18 cellular contexts compared by ENCODE assay signal in genomic region chr1:151830055-151830454, GRCh38. TPM values are rescaled to one million over a fixed set of nuclear protein-coding genes. Genes with fewer than 3 reads are reported as not detected.
A peak's percentile ranks its signal among the peaks of the same experiment; 100 is the strongest.
DNase-seq lines count a peak whose midpoint lies in the region; ATAC-seq, FAIRE-seq and TF ChIP-seq lines count a peak whose summit lies in the region.
"Had no signal": no experiment of that assay in that cellular context is flagged by ENCODE, and none has a peak within 500 bp of the region (broad histone marks: within the 10 kb centered on the region; RNA-seq: fewer than 3 reads in every experiment).

No MANE protein-coding gene starts in this region.

- peak overlapping the region; percentile 68; the same call in 1 of the 2 replicates for H2BK12ac ChIP-seq in H1 (ENCODE audit: low read depth, low read length)

- peak overlapping the region; percentile 70 for H3K4ac ChIP-seq in H1 (replicated peaks; ENCODE audit: insufficient read length, low read depth, low read length)

- no peak overlapping the region for H3K27ac ChIP-seq in H1 (ENCODE audit: low read depth, low read length)
- H3K27ac ChIP-seq: SJSA1, testis had no signal

- CTCF ChIA-PET in activated CD8-positive, alpha-beta memory T cell treated with anti-CD3 and anti-CD28 coated beads, Interleukin-2, amount 10 ng/mL, durations not matched to agents 7 days and 5 days (lab: Charles Lee): interaction anchor here (0.7 to 1.1 kb wide), 10 partner anchors 8 to 293 kb away, joined by 3 to 6 read pairs (median 4); partner anchors contain the start of gene C2CD4D
- CTCF ChIA-PET in H1 (lab: Charles Lee; ENCODE audit: partially characterized antibody): interaction anchor here (0.6 to 1.4 kb wide), 8 partner anchors 12 to 137 kb away, joined by 3 to 7 read pairs (median 4); no protein-coding TSS in a partner anchor

- H3K4me2 ChIP-seq in H1 (ENCODE audit: insufficient read depth in 1 of 2, low read depth in 2 of 2, low read length in 2 of 2): peak overlapping the region in 1 of 2 experiments; percentile 1; a peak in 1 of 4 replicates

- H3K4me3 Mint-ChIP-seq in activated CD8-positive, alpha-beta memory T cell treated with anti-CD3 and anti-CD28 coated beads, Interleukin-2, amount 10 ng/mL, durations not matched to agents 7 days and 5 days: no peak overlapping the region

- H3K27me3 Mint-ChIP-seq in activated CD8-positive, alpha-beta memory T cell treated with anti-CD3 and anti-CD28 coated beads, Interleukin-2, amount 10 ng/mL, durations not matched to agents 7 days and 5 days: no peaks in the 10 kb centered on the region

- H3K4me1 ChIP-seq in H1 (replicated peaks in 1 of 4; ENCODE audit: control insufficient read depth in 3 of 4, insufficient read depth in 4 of 4, low read length in 3 of 4): peaks cover 14 to 40% (median 29%) of the 10 kb centered on the region in 4 experiments
- H3K4me1 ChIP-seq: SJSA1 had no signal

- TF ChIP-seq RAD21 in H1 (IDR thresholded peaks at IDR 0.05 in 1 of 2, conservative IDR thresholded peaks at IDR 0.05 in 1 of 2; ENCODE audit: low read depth in 2 of 2, low read length in 2 of 2): no peak

- no peak for ATAC-seq in activated CD8-positive, alpha-beta memory T cell treated with anti-CD3 and anti-CD28 coated beads, Interleukin-2, amount 10 ng/mL, durations not matched to agents 7 days and 5 days

- no peak overlapping the region for H2AFZ ChIP-seq in H1 (ENCODE audit: low read length)

- no peak for DNase-seq in activated CD8-positive, alpha-beta memory T cell treated with anti-CD3 and anti-CD28 coated beads, Interleukin-2, amount 10 ng/mL, durations not matched to agents 7 days and 5 days
- no peak for DNase-seq in activated CD8-positive, alpha-beta memory T cell treated with anti-CD3 and anti-CD28 coated beads for 24 hours
- DNase-seq in LNCaP clone FGC (ENCODE audit: low read depth): no peak
- no peak for DNase-seq in H1 (ENCODE audit: low read depth in 1 of 2, low spot score in 2 of 2)
- peak; percentile 14 for DNase-seq in retina
- DNase-seq in urothelium cell line (ENCODE audit: low spot score): no peak
- DNase-seq in T1000 (lab: John Stamatoyannopoulos, UW): no peak
- DNase-seq in hippocampal formation (lab: John Stamatoyannopoulos, UW): no peak
- DNase-seq: Caco-2, NCI-H2029 treated with DMSO at 0.1 percent for 48 hours, NCI-H526 treated with DMSO at 0.1 percent for 48 hours had no signal

- H4K8ac ChIP-seq in H1 (ENCODE audit: extremely low read depth, insufficient read depth, low read length): no peak overlapping the region

- H3K9me3 Mint-ChIP-seq in activated CD8-positive, alpha-beta memory T cell treated with anti-CD3 and anti-CD28 coated beads, Interleukin-2, amount 10 ng/mL, durations not matched to agents 7 days and 5 days (ENCODE audit: low read depth): no peaks in the 10 kb centered on the region

- H2AK5ac ChIP-seq in H1 (ENCODE audit: low read depth, low read length): peak overlapping the region; percentile 53; the same call in 1 of the 2 replicates

- H4K5ac ChIP-seq in H1 (ENCODE audit: insufficient read length, low read depth, low read length): no peak overlapping the region

- peak overlapping the region; percentile 83 for H3K27ac Mint-ChIP-seq in activated CD8-positive, alpha-beta memory T cell treated with anti-CD3 and anti-CD28 coated beads, Interleukin-2, amount 10 ng/mL, durations not matched to agents 7 days and 5 days
- H3K27ac Mint-ChIP-seq: progenitor cell of endocrine pancreas had no signal

- FAIRE-seq in H1 (lab: Jason Lieb, UNC): no peak
- FAIRE-seq in urothelium cell line (lab: Jason Lieb, UNC): no peak

- no peaks in the 10 kb centered on the region for H3K36me3 ChIP-seq in H1 (ENCODE audit: control insufficient read depth in 2 of 4, insufficient read depth in 4 of 4, low read length in 3 of 4)
- H3K36me3 ChIP-seq: SJSA1 had no signal

- H3K27me3 ChIP-seq in H1 (replicated peaks in 1 of 4; ENCODE audit: control insufficient read depth in 3 of 4, extremely low read depth in 1 of 4, insufficient read depth in 3 of 4, low read length in 3 of 4): no peaks in the 10 kb centered on the region; a peak in 1 of 7 replicates
- H3K27me3 ChIP-seq: dorsolateral prefrontal cortex, SJSA1, testis had no signal

- H3K79me2 ChIP-seq in H1 (ENCODE audit: control insufficient read depth in 1 of 2, insufficient read depth in 2 of 2, low read length in 2 of 2): no peaks in the 10 kb centered on the region

- H2BK5ac ChIP-seq in H1 (ENCODE audit: low read depth, low read length): peak overlapping the region; percentile 80; the same call in 1 of the 2 replicates

- peak overlapping the region; percentile 14; the same call in 1 of the 2 replicates for H2BK15ac ChIP-seq in H1 (ENCODE audit: low read length)

- 82% methylated on average over 6 of the region's 6 CpGs; no CpG with 5 or more reads in 1 of the 2 experiments for WGBS in H1 (ENCODE audit: extremely low coverage in 1 of 2, insufficient coverage in 1 of 2, insufficient read length in 1 of 2, insufficient replicate concordance in 2 of 2, low coverage in 1 of 2, low lambda C conversion rate in 2 of 2, missing lambda C conversion rate in 1 of 2), 2 experiments

- H3K4me1 Mint-ChIP-seq in activated CD8-positive, alpha-beta memory T cell treated with anti-CD3 and anti-CD28 coated beads, Interleukin-2, amount 10 ng/mL, durations not matched to agents 7 days and 5 days: peaks cover 73% of the 10 kb centered on the region

- peak overlapping the region; percentile 64 for H3K18ac ChIP-seq in H1 (ENCODE audit: extremely low read depth, low read length)

- H3K4me3 ChIP-seq in LNCaP clone FGC (ENCODE audit: low read depth, low read length) (peak overlapping the region; percentile 75), H1 (ENCODE audit: extremely low read depth in 1 of 4, insufficient read depth in 2 of 4, low read depth in 3 of 4, low read length in 4 of 4) (no peak overlapping the region)
- H3K4me3 ChIP-seq: dorsolateral prefrontal cortex, SJSA1 had no signal

- H3K9me3 ChIP-seq in H1 (ENCODE audit: insufficient read depth in 2 of 2, low read depth in 1 of 2, low read length in 1 of 2): no peaks in the 10 kb centered on the region
- H3K9me3 ChIP-seq: Caco-2, SJSA1, testis had no signal

- H2BK120ac ChIP-seq in H1 (replicated peaks; ENCODE audit: low read depth, low read length): no peak overlapping the region

- no peak overlapping the region for H3K9ac ChIP-seq in H1 (replicated peaks in 1 of 4; ENCODE audit: extremely low read depth in 1 of 4, low read depth in 3 of 4, low read length in 3 of 4)

- peaks cover 5% of the 10 kb centered on the region; the same call in 1 of the 2 replicates for H3K23me2 ChIP-seq in H1 (ENCODE audit: low read depth, low read length)

- no peak for TF ChIP-seq EP300 in H1 (IDR thresholded peaks at IDR 0.05; ENCODE audit: borderline replicate concordance in 1 of 2, low read depth in 2 of 2, low read length in 2 of 2)

- no peak for TF ChIP-seq POLR2A in H1 (IDR thresholded peaks at IDR 0.05; ENCODE audit: control extremely low read depth in 1 of 2, low read depth in 2 of 2, low read length in 2 of 2)

- H4K91ac ChIP-seq in H1 (replicated peaks; ENCODE audit: insufficient read length, low read length): no peak overlapping the region

- no peak overlapping the region for H3K23ac ChIP-seq in H1 (ENCODE audit: insufficient read length)

- H3K79me1 ChIP-seq in H1 (ENCODE audit: low read depth, low read length): no peaks in the 10 kb centered on the region

- TF ChIP-seq CTCF in LNCaP clone FGC (IDR thresholded peaks at IDR 0.05; ENCODE audit: control insufficient read depth, extremely low read depth, insufficient read depth) (no peak), H1 (IDR thresholded peaks at IDR 0.05; ENCODE audit: control extremely low read depth in 1 of 3, insufficient read depth in 1 of 3, low read depth in 1 of 3, low read length in 3 of 3) (no peak)

- H3K14ac ChIP-seq in H1 (ENCODE audit: insufficient read length): no peak overlapping the region

- H3K56ac ChIP-seq in H1 (replicated peaks; ENCODE audit: insufficient read length, low read depth, low read length): no peak overlapping the region

- H2BK20ac ChIP-seq in H1 (ENCODE audit: low read length): no peak overlapping the region

- POLR2A ChIA-PET in H1 (lab: Charles Lee; ENCODE audit: partially characterized antibody): interaction anchor here (0.7 to 1.3 kb wide), 3 partner anchors 10 to 23 kb away, joined by 3 to 9 read pairs (median 4); partner anchors contain the start of gene C2CD4D

- no peaks in the 10 kb centered on the region for H4K20me1 ChIP-seq in H1 (replicated peaks in 1 of 2; ENCODE audit: control insufficient read depth in 1 of 2, insufficient read depth in 2 of 2, low read length in 2 of 2)

- no peaks in the 10 kb centered on the region for H3K36me3 Mint-ChIP-seq in activated CD8-positive, alpha-beta memory T cell treated with anti-CD3 and anti-CD28 coated beads, Interleukin-2, amount 10 ng/mL, durations not matched to agents 7 days and 5 days

RNA-seq across cellular contexts. Expression of gene RORC, which starts 1.5 kb away (rescaled TPM):
- 1 to 10 TPM in 1 of 2 experiments, under 1 TPM in 1; 0.30 to 1.3 TPM for total RNA-seq in activated CD8-positive, alpha-beta memory T cell treated with anti-CD3 and anti-CD28 coated beads, Interleukin-2, amount 10 ng/mL, durations not matched to agents 7 days and 5 days
- total RNA-seq in H1 (2021; fragmentation: NEBNext Ultra II Directional; extraction: Animal tissue kit (Norgen Biotek cat#: 25700)): 0.52 and 0.54 TPM in 2 replicates
- 0.44 and 0.52 TPM in 2 replicates for polyA plus RNA-seq in H1 (2011; rRNA removed)
- polyA plus RNA-seq in H1 (2011; cell fraction: cytosol; rRNA removed): 0.47 TPM
- 0.66 TPM for polyA plus RNA-seq in H1 (2011; cell fraction: nucleus; rRNA removed)
- polyA plus RNA-seq in H1 (2012, experiment 1 of 2): 0.28 to 0.44 TPM (median 0.37 TPM) in 4 replicates
- polyA plus RNA-seq in H1 (2012, experiment 2 of 2): 0.39 TPM
- 0.30 TPM for polyA plus RNA-seq in H1 (2013, experiment 1 of 2)
- polyA plus RNA-seq in H1 (2013, experiment 2 of 2): 0.28 TPM
- polyA minus RNA-seq in H1 (2011; rRNA and poly(A)+ RNA removed): 0.76 and 0.90 TPM in 2 replicates
- 0.44 TPM for polyA minus RNA-seq in H1 (2011; cell fraction: cytosol; rRNA and poly(A)+ RNA removed)
- 1.2 TPM for polyA minus RNA-seq in H1 (2011; cell fraction: nucleus; rRNA and poly(A)+ RNA removed)
- total RNA-seq: A673, Caco-2, M059J, progenitor cell of endocrine pancreas, SJSA1 had no signal

RNA-seq across cellular contexts. Expression of gene C2CD4D, which starts 9.6 kb away (rescaled TPM):
- under 1 TPM; 0.33 to 0.96 TPM for total RNA-seq in activated CD8-positive, alpha-beta memory T cell treated with anti-CD3 and anti-CD28 coated beads, Interleukin-2, amount 10 ng/mL, durations not matched to agents 7 days and 5 days
- 0.54 and 0.71 TPM in 2 replicates for total RNA-seq in H1 (2021; fragmentation: NEBNext Ultra II Directional; extraction: Animal tissue kit (Norgen Biotek cat#: 25700))
- polyA plus RNA-seq in H1 (2011; rRNA removed): 0.41 and 0.60 TPM in 2 replicates
- 0.58 TPM for polyA plus RNA-seq in H1 (2011; cell fraction: cytosol; rRNA removed)
- 1.00 TPM for polyA plus RNA-seq in H1 (2011; cell fraction: nucleus; rRNA removed)
- polyA plus RNA-seq in H1 (2012, experiment 1 of 2): 0.80 to 1.0 TPM (median 0.90 TPM) in 4 replicates
- 0.14 TPM for polyA plus RNA-seq in H1 (2012, experiment 2 of 2)
- 0.30 TPM for polyA plus RNA-seq in H1 (2013, experiment 1 of 2)
- polyA plus RNA-seq in H1 (2013, experiment 2 of 2): 0.48 TPM
- polyA minus RNA-seq in H1 (2011; rRNA and poly(A)+ RNA removed): not detected in 2 replicates
- polyA minus RNA-seq in H1 (2011; cell fraction: cytosol; rRNA and poly(A)+ RNA removed): 0.66 TPM
- 1.6 TPM for polyA minus RNA-seq in H1 (2011; cell fraction: nucleus; rRNA and poly(A)+ RNA removed)
- total RNA-seq: A673, left lobe of liver, M059J, SJSA1 had no signal

RNA-seq across cellular contexts. Expression of gene THEM5, which starts 23.5 kb away (rescaled TPM):
- total RNA-seq in activated CD8-positive, alpha-beta memory T cell treated with anti-CD3 and anti-CD28 coated beads, Interleukin-2, amount 10 ng/mL, durations not matched to agents 7 days and 5 days: not detected
- total RNA-seq in H1 (2021; fragmentation: NEBNext Ultra II Directional; extraction: Animal tissue kit (Norgen Biotek cat#: 25700)): not detected in 2 replicates
- not detected in 2 replicates for polyA plus RNA-seq in H1 (2011; rRNA removed)
- not detected for polyA plus RNA-seq in H1 (2011; cell fraction: cytosol; rRNA removed)
- polyA plus RNA-seq in H1 (2011; cell fraction: nucleus; rRNA removed): not detected
- 0.29 to 0.50 TPM (median 0.39 TPM) in 4 replicates for polyA plus RNA-seq in H1 (2012, experiment 1 of 2)
- not detected for polyA plus RNA-seq in H1 (2012, experiment 2 of 2)
- not detected for polyA plus RNA-seq in H1 (2013, experiment 1 of 2)
- not detected for polyA plus RNA-seq in H1 (2013, experiment 2 of 2)
- not detected in 2 replicates for polyA minus RNA-seq in H1 (2011; rRNA and poly(A)+ RNA removed)
- not detected for polyA minus RNA-seq in H1 (2011; cell fraction: cytosol; rRNA and poly(A)+ RNA removed)
- not detected for polyA minus RNA-seq in H1 (2011; cell fraction: nucleus; rRNA and poly(A)+ RNA removed)
- total RNA-seq: A673, Caco-2, left lobe of liver, M059J, progenitor cell of endocrine pancreas, SJSA1, testis had no signal

RNA-seq across cellular contexts. Expression of gene LINGO4, which starts 24.8 kb away (rescaled TPM):
- total RNA-seq in activated CD8-positive, alpha-beta memory T cell treated with anti-CD3 and anti-CD28 coated beads, Interleukin-2, amount 10 ng/mL, durations not matched to agents 7 days and 5 days: under 1 TPM; 0.07 to 0.15 TPM
- total RNA-seq in H1 (2021; fragmentation: NEBNext Ultra II Directional; extraction: Animal tissue kit (Norgen Biotek cat#: 25700)): not detected in 2 replicates
- polyA plus RNA-seq in H1 (2011; rRNA removed): 0.03 TPM in 1 of 2 replicates, not detected in the other
- not detected for polyA plus RNA-seq in H1 (2011; cell fraction: cytosol; rRNA removed)
- polyA plus RNA-seq in H1 (2011; cell fraction: nucleus; rRNA removed): not detected
- 0.05 TPM in 1 of 4 replicates, not detected in the others for polyA plus RNA-seq in H1 (2012, experiment 1 of 2)
- polyA plus RNA-seq in H1 (2012, experiment 2 of 2): not detected
- polyA plus RNA-seq in H1 (2013, experiment 1 of 2): not detected
- not detected for polyA plus RNA-seq in H1 (2013, experiment 2 of 2)
- polyA minus RNA-seq in H1 (2011; rRNA and poly(A)+ RNA removed): not detected in 2 replicates
- polyA minus RNA-seq in H1 (2011; cell fraction: cytosol; rRNA and poly(A)+ RNA removed): not detected
- polyA minus RNA-seq in H1 (2011; cell fraction: nucleus; rRNA and poly(A)+ RNA removed): 0.30 TPM
- total RNA-seq: A673, Caco-2, M059J, progenitor cell of endocrine pancreas, SJSA1 had no signal

RNA-seq across cellular contexts. Expression of gene TDRKH, which starts 39.8 kb away (rescaled TPM):
- 10 to 100 TPM; 16.4 to 17.1 TPM for total RNA-seq in activated CD8-positive, alpha-beta memory T cell treated with anti-CD3 and anti-CD28 coated beads, Interleukin-2, amount 10 ng/mL, durations not matched to agents 7 days and 5 days
- 23.8 and 26.1 TPM in 2 replicates for total RNA-seq in H1 (2021; fragmentation: NEBNext Ultra II Directional; extraction: Animal tissue kit (Norgen Biotek cat#: 25700))
- polyA plus RNA-seq in H1 (2011; rRNA removed): 7.7 and 9.9 TPM in 2 replicates
- 11.5 TPM for polyA plus RNA-seq in H1 (2011; cell fraction: cytosol; rRNA removed)
- 10.3 TPM for polyA plus RNA-seq in H1 (2011; cell fraction: nucleus; rRNA removed)
- polyA plus RNA-seq in H1 (2012, experiment 1 of 2): 15.2 to 18.5 TPM (median 16.9 TPM) in 4 replicates
- 3.5 TPM for polyA plus RNA-seq in H1 (2012, experiment 2 of 2)
- polyA plus RNA-seq in H1 (2013, experiment 1 of 2): 15.1 TPM
- 15.0 TPM for polyA plus RNA-seq in H1 (2013, experiment 2 of 2)
- 17.9 and 19.3 TPM in 2 replicates for polyA minus RNA-seq in H1 (2011; rRNA and poly(A)+ RNA removed)
- polyA minus RNA-seq in H1 (2011; cell fraction: cytosol; rRNA and poly(A)+ RNA removed): 8.6 TPM
- 11.3 TPM for polyA minus RNA-seq in H1 (2011; cell fraction: nucleus; rRNA and poly(A)+ RNA removed)
